1 cellular context compared by ENCODE assay signal in the genomic region with DNA sequence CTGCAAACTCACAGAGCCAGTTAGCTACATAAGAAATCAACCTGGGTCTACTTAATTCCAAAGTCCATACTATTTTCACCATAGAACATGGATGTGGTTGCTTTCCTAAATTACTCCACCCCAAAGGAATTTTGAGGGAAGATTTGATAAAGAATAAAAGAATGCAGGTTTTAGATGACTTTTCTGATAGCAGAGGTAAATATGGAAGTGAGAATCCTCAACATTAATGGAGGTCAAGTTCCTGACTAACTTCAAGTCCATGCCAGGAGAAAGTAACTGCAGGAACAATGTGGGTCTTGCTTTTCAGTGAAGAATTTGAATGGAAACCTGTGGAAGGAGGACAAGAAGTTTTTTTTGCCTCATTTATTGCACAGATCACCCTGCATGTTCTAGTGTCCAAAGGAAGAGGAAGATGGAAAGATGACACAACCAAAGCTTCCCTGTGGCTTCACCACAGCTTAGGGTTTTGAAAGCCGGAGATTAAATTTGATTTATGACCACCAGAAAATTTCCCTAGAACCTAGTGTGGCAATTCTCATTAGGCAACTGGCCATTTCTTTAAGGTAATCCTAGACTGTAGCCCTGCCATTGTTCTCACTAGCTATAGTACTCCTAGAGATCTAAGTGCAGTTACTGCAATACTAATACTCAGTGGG.
TF ChIP-seq lines count a peak whose summit lies in the region.

No MANE protein-coding gene starts in this region.

TF ChIP-seq in H1, 55 proteins besides CTCF, POLR2A, EP300 and RAD21 (continued from another document):
- TF ChIP-seq, protein P1, sequence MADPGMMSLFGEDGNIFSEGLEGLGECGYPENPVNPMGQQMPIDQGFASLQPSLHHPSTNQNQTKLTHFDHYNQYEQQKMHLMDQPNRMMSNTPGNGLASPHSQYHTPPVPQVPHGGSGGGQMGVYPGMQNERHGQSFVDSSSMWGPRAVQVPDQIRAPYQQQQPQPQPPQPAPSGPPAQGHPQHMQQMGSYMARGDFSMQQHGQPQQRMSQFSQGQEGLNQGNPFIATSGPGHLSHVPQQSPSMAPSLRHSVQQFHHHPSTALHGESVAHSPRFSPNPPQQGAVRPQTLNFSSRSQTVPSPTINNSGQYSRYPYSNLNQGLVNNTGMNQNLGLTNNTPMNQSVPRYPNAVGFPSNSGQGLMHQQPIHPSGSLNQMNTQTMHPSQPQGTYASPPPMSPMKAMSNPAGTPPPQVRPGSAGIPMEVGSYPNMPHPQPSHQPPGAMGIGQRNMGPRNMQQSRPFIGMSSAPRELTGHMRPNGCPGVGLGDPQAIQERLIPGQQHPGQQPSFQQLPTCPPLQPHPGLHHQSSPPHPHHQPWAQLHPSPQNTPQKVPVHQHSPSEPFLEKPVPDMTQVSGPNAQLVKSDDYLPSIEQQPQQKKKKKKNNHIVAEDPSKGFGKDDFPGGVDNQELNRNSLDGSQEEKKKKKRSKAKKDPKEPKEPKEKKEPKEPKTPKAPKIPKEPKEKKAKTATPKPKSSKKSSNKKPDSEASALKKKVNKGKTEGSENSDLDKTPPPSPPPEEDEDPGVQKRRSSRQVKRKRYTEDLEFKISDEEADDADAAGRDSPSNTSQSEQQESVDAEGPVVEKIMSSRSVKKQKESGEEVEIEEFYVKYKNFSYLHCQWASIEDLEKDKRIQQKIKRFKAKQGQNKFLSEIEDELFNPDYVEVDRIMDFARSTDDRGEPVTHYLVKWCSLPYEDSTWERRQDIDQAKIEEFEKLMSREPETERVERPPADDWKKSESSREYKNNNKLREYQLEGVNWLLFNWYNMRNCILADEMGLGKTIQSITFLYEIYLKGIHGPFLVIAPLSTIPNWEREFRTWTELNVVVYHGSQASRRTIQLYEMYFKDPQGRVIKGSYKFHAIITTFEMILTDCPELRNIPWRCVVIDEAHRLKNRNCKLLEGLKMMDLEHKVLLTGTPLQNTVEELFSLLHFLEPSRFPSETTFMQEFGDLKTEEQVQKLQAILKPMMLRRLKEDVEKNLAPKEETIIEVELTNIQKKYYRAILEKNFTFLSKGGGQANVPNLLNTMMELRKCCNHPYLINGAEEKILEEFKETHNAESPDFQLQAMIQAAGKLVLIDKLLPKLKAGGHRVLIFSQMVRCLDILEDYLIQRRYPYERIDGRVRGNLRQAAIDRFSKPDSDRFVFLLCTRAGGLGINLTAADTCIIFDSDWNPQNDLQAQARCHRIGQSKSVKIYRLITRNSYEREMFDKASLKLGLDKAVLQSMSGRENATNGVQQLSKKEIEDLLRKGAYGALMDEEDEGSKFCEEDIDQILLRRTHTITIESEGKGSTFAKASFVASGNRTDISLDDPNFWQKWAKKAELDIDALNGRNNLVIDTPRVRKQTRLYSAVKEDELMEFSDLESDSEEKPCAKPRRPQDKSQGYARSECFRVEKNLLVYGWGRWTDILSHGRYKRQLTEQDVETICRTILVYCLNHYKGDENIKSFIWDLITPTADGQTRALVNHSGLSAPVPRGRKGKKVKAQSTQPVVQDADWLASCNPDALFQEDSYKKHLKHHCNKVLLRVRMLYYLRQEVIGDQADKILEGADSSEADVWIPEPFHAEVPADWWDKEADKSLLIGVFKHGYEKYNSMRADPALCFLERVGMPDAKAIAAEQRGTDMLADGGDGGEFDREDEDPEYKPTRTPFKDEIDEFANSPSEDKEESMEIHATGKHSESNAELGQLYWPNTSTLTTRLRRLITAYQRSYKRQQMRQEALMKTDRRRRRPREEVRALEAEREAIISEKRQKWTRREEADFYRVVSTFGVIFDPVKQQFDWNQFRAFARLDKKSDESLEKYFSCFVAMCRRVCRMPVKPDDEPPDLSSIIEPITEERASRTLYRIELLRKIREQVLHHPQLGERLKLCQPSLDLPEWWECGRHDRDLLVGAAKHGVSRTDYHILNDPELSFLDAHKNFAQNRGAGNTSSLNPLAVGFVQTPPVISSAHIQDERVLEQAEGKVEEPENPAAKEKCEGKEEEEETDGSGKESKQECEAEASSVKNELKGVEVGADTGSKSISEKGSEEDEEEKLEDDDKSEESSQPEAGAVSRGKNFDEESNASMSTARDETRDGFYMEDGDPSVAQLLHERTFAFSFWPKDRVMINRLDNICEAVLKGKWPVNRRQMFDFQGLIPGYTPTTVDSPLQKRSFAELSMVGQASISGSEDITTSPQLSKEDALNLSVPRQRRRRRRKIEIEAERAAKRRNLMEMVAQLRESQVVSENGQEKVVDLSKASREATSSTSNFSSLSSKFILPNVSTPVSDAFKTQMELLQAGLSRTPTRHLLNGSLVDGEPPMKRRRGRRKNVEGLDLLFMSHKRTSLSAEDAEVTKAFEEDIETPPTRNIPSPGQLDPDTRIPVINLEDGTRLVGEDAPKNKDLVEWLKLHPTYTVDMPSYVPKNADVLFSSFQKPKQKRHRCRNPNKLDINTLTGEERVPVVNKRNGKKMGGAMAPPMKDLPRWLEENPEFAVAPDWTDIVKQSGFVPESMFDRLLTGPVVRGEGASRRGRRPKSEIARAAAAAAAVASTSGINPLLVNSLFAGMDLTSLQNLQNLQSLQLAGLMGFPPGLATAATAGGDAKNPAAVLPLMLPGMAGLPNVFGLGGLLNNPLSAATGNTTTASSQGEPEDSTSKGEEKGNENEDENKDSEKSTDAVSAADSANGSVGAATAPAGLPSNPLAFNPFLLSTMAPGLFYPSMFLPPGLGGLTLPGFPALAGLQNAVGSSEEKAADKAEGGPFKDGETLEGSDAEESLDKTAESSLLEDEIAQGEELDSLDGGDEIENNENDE (IDR thresholded peaks at IDR 0.05; ENCODE audit: insufficient replicate concordance, low read length): no peak
- TF ChIP-seq SP4 (IDR thresholded peaks at IDR 0.05; ENCODE audit: low read length) (no peak), TCF12 (IDR thresholded peaks at IDR 0.05; ENCODE audit: low read depth, low read length) (no peak), NRF1 (IDR thresholded peaks at IDR 0.05; ENCODE audit: low read depth, low read length) (no peak), YY1 (IDR thresholded peaks at IDR 0.05; ENCODE audit: low read depth, low read length) (no peak), CEBPB (IDR thresholded peaks at IDR 0.05; ENCODE audit: low read depth, low read length) (no peak), EGR1 (IDR thresholded peaks at IDR 0.05; ENCODE audit: borderline replicate concordance, low read depth, low read length) (no peak), SUZ12 (IDR thresholded peaks at IDR 0.05; ENCODE audit: low read length) (no peak)
- TF ChIP-seq, protein P2, sequence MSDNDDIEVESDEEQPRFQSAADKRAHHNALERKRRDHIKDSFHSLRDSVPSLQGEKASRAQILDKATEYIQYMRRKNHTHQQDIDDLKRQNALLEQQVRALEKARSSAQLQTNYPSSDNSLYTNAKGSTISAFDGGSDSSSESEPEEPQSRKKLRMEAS (IDR thresholded peaks at IDR 0.05): no peak
